18 cellular contexts compared by ENCODE assay signal in the genomic region with DNA sequence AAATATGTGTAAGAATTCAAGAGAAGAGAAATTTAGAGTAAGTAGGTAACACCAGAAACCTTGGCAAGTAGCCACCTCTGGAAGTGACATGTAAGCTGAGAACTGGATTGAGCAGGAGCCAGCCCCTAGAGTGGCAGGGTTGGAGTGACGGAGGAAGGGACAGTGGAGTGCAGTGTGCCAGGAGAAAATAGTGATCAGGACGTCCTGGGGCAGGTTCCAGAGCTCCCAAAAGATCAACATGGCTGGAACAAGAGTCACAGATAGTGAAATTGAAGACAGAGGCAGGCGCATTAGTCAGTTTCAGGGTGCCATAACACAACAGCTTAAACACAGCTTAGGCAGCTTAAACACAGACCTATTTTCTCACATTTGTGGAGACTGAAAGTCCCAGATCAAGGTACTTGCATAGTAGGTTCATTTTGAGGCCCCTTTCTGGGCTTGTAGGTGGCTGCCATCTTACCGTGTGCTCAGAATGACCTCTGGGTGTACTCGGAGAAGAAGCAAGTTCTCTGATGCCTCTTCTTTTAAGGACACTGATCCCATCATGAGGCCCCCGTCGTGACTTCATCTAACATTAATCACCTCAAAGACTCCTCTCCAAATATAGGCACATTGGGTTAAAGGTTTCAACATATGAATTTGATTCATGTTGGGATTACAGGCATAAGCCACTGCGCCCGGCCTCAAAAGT. TPM values are rescaled to one million over a fixed set of nuclear protein-coding genes. Genes with fewer than 3 reads are reported as not detected.
DNase-seq lines count a peak whose midpoint lies in the region; ATAC-seq, FAIRE-seq and TF ChIP-seq lines count a peak whose summit lies in the region.
"Had no signal": no experiment of that assay in that cellular context is flagged by ENCODE, and none has a peak within 500 bp of the region (broad histone marks: within the 10 kb centered on the region; RNA-seq: fewer than 3 reads in every experiment).

No MANE protein-coding gene starts in this region.

- POLR2A ChIA-PET in A673 (lab: Charles Lee; ENCODE audit: low non-redundant PET): no interaction called here

- TF ChIP-seq CTCF in A673 (conservative IDR thresholded peaks at IDR 0.05; ENCODE audit: low read depth, low read length) (no peak), kidney (IDR thresholded peaks at IDR 0.05; ENCODE audit: borderline replicate concordance, extremely low read depth, insufficient read depth) (no peak), transverse colon (IDR thresholded peaks at IDR 0.05) (no peak)

- no peak overlapping the region for H3K27ac ChIP-seq in A673 (ENCODE audit: low read depth, low read length, poor library complexity, severe bottlenecking)
- no peak overlapping the region for H3K27ac ChIP-seq in kidney (ENCODE audit: low read depth in 2 of 2, low read length in 2 of 2)
- no peak overlapping the region for H3K27ac ChIP-seq in transverse colon
- H3K27ac ChIP-seq: PC-9, right lobe of liver had no signal

- 92% methylated on average over 9 of the region's 9 CpGs; no CpG with 5 or more reads in 1 of the 2 donors for WGBS in transverse colon (ENCODE audit: low coverage in 1 of 2), 2 donors

- TF ChIP-seq POLR2A in transverse colon (IDR thresholded peaks at IDR 0.05): no peak

- DNase-seq in A673 (ENCODE audit: low spot score) (peak; percentile 24), NCI-H1105 (lab: John Stamatoyannopoulos, UW) (peak; percentile 7), adipocyte (ENCODE audit: low read depth) (peak; percentile 4), iPS-NIHi11 (ENCODE audit: low spot score) (peak; percentile 26), AML-193 (lab: John Stamatoyannopoulos, UW) (no peak), kidney (no peak), transverse colon (no peak)
- DNase-seq: cortex of kidney; esophagus squamous epithelium; left colon; MV-4-11; PC-9; stimulated activated CD4-positive, alpha-beta T cell treated with anti-CD3 and anti-CD28 coated beads, Interleukin-4, amount 100 ng/mL, for 24 hours; trophoblast cell had no signal

- FAIRE-seq in kidney (lab: Jason Lieb, UNC): no peak

- H3K9ac ChIP-seq in adipocyte (ENCODE audit: low read length): no peak overlapping the region
- no peak overlapping the region for H3K9ac ChIP-seq in kidney (ENCODE audit: low read length in 2 of 2)

- in situ Hi-C loops in transverse colon (cut with MboI; ENCODE audit: low pct_ligation_motif_present in 1 of 4, low pct_unique_long_range_greater_than_20kb in 1 of 4, low sequenced_read_pairs in 3 of 4): no loop called here

- BruUV-seq in A673 (replicated peaks; lab: Mats Ljungman, UMichigan): no TSS peak

- CTCF ChIA-PET in A673 (lab: Charles Lee): no interaction called here

- H3K4me1 ChIP-seq in A673 (ENCODE audit: insufficient read depth, low read length, poor library complexity, severe bottlenecking): no peaks in the 10 kb centered on the region
- no peaks in the 10 kb centered on the region for H3K4me1 ChIP-seq in adipocyte (ENCODE audit: control insufficient read depth, insufficient read depth, low read length)
- H3K4me1 ChIP-seq in kidney (ENCODE audit: control insufficient read depth in 1 of 2, insufficient read depth in 1 of 2, low read depth in 1 of 2, low read length in 2 of 2): no peaks in the 10 kb centered on the region
- H3K4me1 ChIP-seq in transverse colon: no peaks in the 10 kb centered on the region
- H3K4me1 ChIP-seq: right lobe of liver had no signal

- H3K36me3 ChIP-seq in A673 (ENCODE audit: insufficient read depth, low read length, poor library complexity, severe bottlenecking) (peaks cover 18% of the 10 kb centered on the region), adipocyte (ENCODE audit: control insufficient read depth, insufficient read depth, low read length, severe bottlenecking) (peaks cover 44% of the 10 kb centered on the region), kidney (ENCODE audit: control insufficient read depth in 1 of 2, insufficient read depth in 2 of 2, low read length in 2 of 2) (peaks cover 25 to 26% of the 10 kb centered on the region in 2 donors), transverse colon (peaks cover 0 to 41% (median 17%) of the 10 kb centered on the region in 4 donors)

- intact Hi-C loops in A673 (cut with micrococcal nuclease; ENCODE audit: unreplicated experiment): no loop called here
- intact Hi-C loops in kidney (cut with DNase I): no loop called here
- intact Hi-C loops in transverse colon (cut with DNase I; ENCODE audit: low total_unique reads): no loop called here

- no peak for ATAC-seq in GM21447 (IDR thresholded peaks at IDR 0.05; ENCODE audit: unreplicated experiment)
- ATAC-seq: activated T-helper 17 cell treated with anti-CD3 and anti-CD28 coated beads, Interleukin-2, amount 50 U/mL, for 72 hours; left colon; natural killer cell treated with Interleukin-12 subunit alpha and Interleukin-12 subunit beta and Interleukin-15 and Interleukin-18, amount 100 ng/mL, for 72 hours had no signal

- H3K9me3 ChIP-seq in A673 (ENCODE audit: low read depth, low read length, poor library complexity, severe bottlenecking) (no peaks in the 10 kb centered on the region), adipocyte (ENCODE audit: control insufficient read depth, low read length) (no peaks in the 10 kb centered on the region), kidney (ENCODE audit: control insufficient read depth in 1 of 2, low read length in 2 of 2) (no peaks in the 10 kb centered on the region), transverse colon (no peaks in the 10 kb centered on the region)
- H3K9me3 ChIP-seq: esophagus squamous epithelium, right lobe of liver had no signal

- no peak for TF ChIP-seq EP300 in transverse colon (IDR thresholded peaks at IDR 0.05; ENCODE audit: low read depth)

- no peaks in the 10 kb centered on the region for H3K27me3 ChIP-seq in A673 (replicated peaks; ENCODE audit: insufficient read depth, low read depth, low read length, poor library complexity)
- H3K27me3 ChIP-seq in adipocyte (replicated peaks; ENCODE audit: control insufficient read depth, insufficient read depth, low read length): no peaks in the 10 kb centered on the region
- H3K27me3 ChIP-seq in transverse colon: no peaks in the 10 kb centered on the region
- H3K27me3 ChIP-seq: esophagus squamous epithelium, right lobe of liver had no signal

- H3K4me3 ChIP-seq in A673 (ENCODE audit: low read depth, low read length, poor library complexity, severe bottlenecking) (no peak overlapping the region), adipocyte (ENCODE audit: low read length) (no peak overlapping the region), kidney (ENCODE audit: low read length in 2 of 2) (no peak overlapping the region), transverse colon (no peak overlapping the region)
- H3K4me3 ChIP-seq: esophagus squamous epithelium, PC-9, right lobe of liver had no signal

RNA-seq across cellular contexts. Expression of gene GNPAT, which starts 37.2 kb away (rescaled TPM):
- total RNA-seq in A673 (2021) (73.7 and 75.0 TPM in 2 replicates), kidney (31.2 TPM), transverse colon (100 to 1,000 TPM in 1 of 4 donors, 10 to 100 TPM in 3; 19.5 to 123 (median 36.8) TPM)
- polyA plus RNA-seq in kidney (ENCODE audit: insufficient read depth, low read depth, low replicate concordance): 33.7 TPM

RNA-seq across cellular contexts. Expression of gene EXOC8, which starts 59.4 kb away (rescaled TPM):
- 13.0 and 13.8 TPM in 2 replicates for total RNA-seq in A673 (2021)
- 17.7 TPM for total RNA-seq in kidney
- 4.3 TPM for polyA plus RNA-seq in kidney (ENCODE audit: insufficient read depth, low read depth, low replicate concordance)
- 10 to 100 TPM in 3 of 4 donors, 1 to 10 TPM in 1; 9.0 to 18.3 (median 13.3) TPM for total RNA-seq in transverse colon

RNA-seq across cellular contexts. Expression of gene SPRTN, which starts 59.8 kb away (rescaled TPM):
- 21.6 and 27.2 TPM in 2 replicates for total RNA-seq in A673 (2021)
- total RNA-seq in kidney: 8.9 TPM
- 5.3 TPM for polyA plus RNA-seq in kidney (ENCODE audit: insufficient read depth, low read depth, low replicate concordance)
- 10 to 100 TPM in 3 of 4 donors, 1 to 10 TPM in 1; 8.0 to 21.6 (median 15.3) TPM for total RNA-seq in transverse colon

Comparison
In these comparisons a context has a peak if more than half of its experiments do, and no peak if none do; other contexts are left out.
1. DNase-seq: peak in A673 (single experiment), NCI-H1105 (single experiment), adipocyte (single experiment) and iPS-NIHi11 (single experiment); none in AML-193 (0 of 2), kidney (single experiment) and transverse colon (single experiment).